In the genomic region with DNA sequence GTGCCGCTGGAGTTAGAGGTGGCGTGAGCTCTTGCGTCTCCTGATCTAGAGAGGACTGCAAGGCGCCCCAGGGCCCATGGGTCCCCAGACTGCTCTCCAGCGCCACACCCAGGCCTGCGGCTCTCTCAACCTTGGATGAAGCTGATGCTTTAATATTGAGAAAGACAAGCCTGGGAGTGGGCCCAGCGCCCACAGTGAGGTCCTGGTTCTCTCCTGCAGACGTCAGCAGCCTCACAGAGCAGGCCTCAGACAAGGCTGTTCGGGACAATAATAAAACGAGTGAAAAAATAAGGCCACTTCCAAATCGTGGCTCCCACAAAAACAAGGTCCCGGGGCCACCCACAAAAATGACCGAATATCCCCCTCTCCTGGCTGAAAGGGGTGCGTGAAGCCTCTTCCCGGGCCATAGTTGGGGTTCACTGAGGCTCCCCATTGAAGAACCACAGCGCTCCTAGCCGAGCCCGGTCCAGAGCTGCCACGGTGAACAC, we compare ENCODE assay signal across 11 cellular contexts. TPM values are rescaled to one million over a fixed set of nuclear protein-coding genes. Genes with fewer than 3 reads are reported as not detected.
DNase-seq lines count a peak whose midpoint lies in the region; ATAC-seq and TF ChIP-seq lines count a peak whose summit lies in the region.
"Had no signal": no experiment of that assay in that cellular context is flagged by ENCODE, and none has a peak within 500 bp of the region (broad histone marks: within the 10 kb centered on the region; RNA-seq: fewer than 3 reads in every experiment).

No MANE protein-coding gene starts in this region.

- 66 to 68% methylated on average over 18 to 19 of the region's 19 CpGs for WGBS in GM23248 (ENCODE audit: low coverage in 1 of 2, low lambda C conversion rate in 2 of 2, missing lambda C conversion rate in 2 of 2), 2 experiments

- peak in 4 of 5 donors; percentile 15 to 56 (median 16) for DNase-seq in CD8-positive, alpha-beta memory T cell
- DNase-seq in HFFc6 (no peak), WERI-Rb-1 (peak; percentile 71), iPS-NIHi7 (ENCODE audit: extremely low spot score) (peak; percentile 52), GM23248 (no peak), GOT3 (lab: John Stamatoyannopoulos, UW) (no peak), NCI-H524 (lab: John Stamatoyannopoulos, UW) (no peak)

- no peaks in the 10 kb centered on the region for H3K9me3 Mint-ChIP-seq in CD8-positive, alpha-beta memory T cell
- H3K9me3 Mint-ChIP-seq in HFFc6 = no peaks in the 10 kb centered on the region
- H3K9me3 Mint-ChIP-seq: activated naive CD4-positive, alpha-beta T cell treated with anti-CD3 and anti-CD28 coated beads, Interleukin-2, amount 50 U/mL, for 24 hours had no signal

- no peaks in the 10 kb centered on the region for H3F3A ChIP-seq in GM23248 (ENCODE audit: insufficient read depth)

- no peaks in the 10 kb centered on the region for H3K79me2 ChIP-seq in GM23248 (ENCODE audit: insufficient read depth)

- H3K36me3 Mint-ChIP-seq in CD8-positive, alpha-beta memory T cell = no peaks in the 10 kb centered on the region
- H3K36me3 Mint-ChIP-seq in HFFc6 (ENCODE audit: low read depth) = no peaks in the 10 kb centered on the region
- H3K36me3 Mint-ChIP-seq: activated naive CD4-positive, alpha-beta T cell treated with anti-CD3 and anti-CD28 coated beads, Interleukin-2, amount 50 U/mL, for 24 hours had no signal

- POLR2A ChIA-PET in CD8-positive, alpha-beta memory T cell (lab: Charles Lee) = no interaction called here

- TF ChIP-seq CTCF in HFFc6 (IDR thresholded peaks at IDR 0.05) (peak; percentile 50; the same call in 1 of the 2 replicates), WERI-Rb-1 (IDR thresholded peaks at IDR 0.05; ENCODE audit: low read depth, low read length) (peak; percentile 59)

- H3K36me3 ChIP-seq in CD8-positive, alpha-beta memory T cell (ENCODE audit: insufficient read depth, low read length) = no peaks in the 10 kb centered on the region
- H3K36me3 ChIP-seq in WERI-Rb-1 (no peaks in the 10 kb centered on the region), GM23248 (ENCODE audit: low read depth) (no peaks in the 10 kb centered on the region)

- H3K27ac Mint-ChIP-seq in CD8-positive, alpha-beta memory T cell = no peak overlapping the region
- no peak overlapping the region for H3K27ac Mint-ChIP-seq in HFFc6
- H3K27ac Mint-ChIP-seq: activated naive CD4-positive, alpha-beta T cell treated with anti-CD3 and anti-CD28 coated beads, Interleukin-2, amount 50 U/mL, for 24 hours had no signal

- ATAC-seq in GM21423 (IDR thresholded peaks at IDR 0.05; ENCODE audit: unreplicated experiment) = no peak

- H3K9me3 ChIP-seq in CD8-positive, alpha-beta memory T cell (ENCODE audit: low read length) = no peaks in the 10 kb centered on the region
- H3K9me3 ChIP-seq in WERI-Rb-1 (ENCODE audit: severe bottlenecking) = no peaks in the 10 kb centered on the region
- no peaks in the 10 kb centered on the region for H3K9me3 ChIP-seq in GM23248 (ENCODE audit: low read depth)

- H3K4me1 ChIP-seq in CD8-positive, alpha-beta memory T cell (ENCODE audit: insufficient read depth, low read length) = no peaks in the 10 kb centered on the region
- H3K4me1 ChIP-seq in GM23248 (ENCODE audit: insufficient read depth) = no peaks in the 10 kb centered on the region

- H4K20me1 ChIP-seq in GM23248 (ENCODE audit: insufficient read depth) = no peaks in the 10 kb centered on the region

- H3K4me3 Mint-ChIP-seq in CD8-positive, alpha-beta memory T cell = no peak overlapping the region
- H3K4me3 Mint-ChIP-seq in HFFc6 = no peak overlapping the region
- H3K4me3 Mint-ChIP-seq: activated naive CD4-positive, alpha-beta T cell treated with anti-CD3 and anti-CD28 coated beads, Interleukin-2, amount 50 U/mL, for 24 hours had no signal

- no peaks in the 10 kb centered on the region for H3K4me1 Mint-ChIP-seq in CD8-positive, alpha-beta memory T cell
- no peaks in the 10 kb centered on the region for H3K4me1 Mint-ChIP-seq in HFFc6 (ENCODE audit: low read depth)
- H3K4me1 Mint-ChIP-seq: activated naive CD4-positive, alpha-beta T cell treated with anti-CD3 and anti-CD28 coated beads, Interleukin-2, amount 50 U/mL, for 24 hours had no signal

- no peak overlapping the region for H3K4me3 ChIP-seq in CD8-positive, alpha-beta memory T cell (ENCODE audit: low read length)
- no peak overlapping the region for H3K4me3 ChIP-seq in WERI-Rb-1 (ENCODE audit: low read depth, low read length)
- no peak overlapping the region for H3K4me3 ChIP-seq in GM23248

- no peak overlapping the region for H3K9ac ChIP-seq in GM23248

- CTCF ChIA-PET in CD8-positive, alpha-beta memory T cell (lab: Charles Lee) = interaction anchor here (1.3 to 1.6 kb wide), 2 partner anchors 9 to 30 kb away, joined by 3 to 7 read pairs; no protein-coding TSS in a partner anchor

- H3K4me2 ChIP-seq in GM23248 (ENCODE audit: unreplicated experiment) = no peak overlapping the region

- in situ Hi-C loops in GM23248 (cut with MboI) = no loop called here

- no peak overlapping the region for H2AFZ ChIP-seq in GM23248

- no peaks in the 10 kb centered on the region for H3K27me3 ChIP-seq in CD8-positive, alpha-beta memory T cell (ENCODE audit: insufficient read depth, low read length, poor library complexity, severe bottlenecking)
- H3K27me3 ChIP-seq in WERI-Rb-1 (ENCODE audit: insufficient read depth, low read depth, severe bottlenecking) (no peaks in the 10 kb centered on the region), GM23248 (replicated peaks; ENCODE audit: insufficient read depth) (peaks cover 4% of the 10 kb centered on the region; the same call in 1 of the 2 replicates)

- H3K9me2 ChIP-seq in GM23248 (ENCODE audit: insufficient read depth) = no peaks in the 10 kb centered on the region

- H3K27ac ChIP-seq in CD8-positive, alpha-beta memory T cell (ENCODE audit: low read depth, low read length) = no peak overlapping the region
- H3K27ac ChIP-seq in WERI-Rb-1 (no peak overlapping the region), GM23248 (no peak overlapping the region)

- H3K27me3 Mint-ChIP-seq in CD8-positive, alpha-beta memory T cell = no peaks in the 10 kb centered on the region
- H3K27me3 Mint-ChIP-seq in HFFc6 (ENCODE audit: insufficient read depth) = peaks cover 5% of the 10 kb centered on the region
- H3K27me3 Mint-ChIP-seq: activated naive CD4-positive, alpha-beta T cell treated with anti-CD3 and anti-CD28 coated beads, Interleukin-2, amount 50 U/mL, for 24 hours had no signal

RNA-seq across cellular contexts. Expression of a gene that starts 6.0 kb away (rescaled TPM):
- total RNA-seq in CD8-positive, alpha-beta memory T cell = not detected
- polyA plus RNA-seq in CD8-positive, alpha-beta memory T cell = not detected
- total RNA-seq in HFFc6 (2021; fragmentation: NEBNext Ultra II Directional; extraction: Animal tissue kit (Norgen Biotek cat#: 25700)) = not detected
- not detected in 2 replicates for total RNA-seq in GM23248 (2014; rRNA removed; shearing (Covaris generic))
- polyA plus RNA-seq in GM23248 (2016; fragmentation: Nextera tagmentation; extraction: Ambion mirVana) = not detected in 2 replicates
- total RNA-seq: lung microvascular endothelial cell, temporal lobe had no signal

RNA-seq across cellular contexts. Expression of a gene that starts 18.0 kb away (rescaled TPM):
- total RNA-seq in CD8-positive, alpha-beta memory T cell = not detected
- polyA plus RNA-seq in CD8-positive, alpha-beta memory T cell = 0.22 TPM
- total RNA-seq in HFFc6 (2021; fragmentation: NEBNext Ultra II Directional; extraction: Animal tissue kit (Norgen Biotek cat#: 25700)) = under 1 TPM in 2 of 6 experiments, not detected in 4; 0.05 to 0.12 TPM
- not detected in 2 replicates for total RNA-seq in GM23248 (2014; rRNA removed; shearing (Covaris generic))
- polyA plus RNA-seq in GM23248 (2016; fragmentation: Nextera tagmentation; extraction: Ambion mirVana) = not detected in 2 replicates
- total RNA-seq: lung microvascular endothelial cell had no signal

RNA-seq across cellular contexts. Expression of a gene that starts 27.0 kb away (rescaled TPM):
- 1 to 10 TPM; 1.3 to 1.6 TPM for total RNA-seq in CD8-positive, alpha-beta memory T cell
- 2.3 TPM for polyA plus RNA-seq in CD8-positive, alpha-beta memory T cell
- under 1 TPM; 0.07 to 0.47 (median 0.33) TPM for total RNA-seq in HFFc6 (2021; fragmentation: NEBNext Ultra II Directional; extraction: Animal tissue kit (Norgen Biotek cat#: 25700))
- total RNA-seq in GM23248 (2014; rRNA removed; shearing (Covaris generic)) = under 0.01 and 0.25 TPM in 2 replicates
- polyA plus RNA-seq in GM23248 (2016; fragmentation: Nextera tagmentation; extraction: Ambion mirVana) = not detected in 2 replicates

RNA-seq across cellular contexts. Expression of a gene that starts 32.2 kb away (rescaled TPM):
- total RNA-seq in CD8-positive, alpha-beta memory T cell = 100 to 1,000 TPM; 122 to 129 TPM
- 105 TPM for polyA plus RNA-seq in CD8-positive, alpha-beta memory T cell
- total RNA-seq in HFFc6 (2021; fragmentation: NEBNext Ultra II Directional; extraction: Animal tissue kit (Norgen Biotek cat#: 25700)) = 100 to 1,000 TPM; 100 to 123 (median 107) TPM
- total RNA-seq in GM23248 (2014; rRNA removed; shearing (Covaris generic)) = 239 and 270 TPM in 2 replicates
- 199 and 213 TPM in 2 replicates for polyA plus RNA-seq in GM23248 (2016; fragmentation: Nextera tagmentation; extraction: Ambion mirVana)

Comparison
In these comparisons a context has a peak if more than half of its experiments do, and no peak if none do; other contexts are left out.
1. DNase-seq: peak in CD8-positive, alpha-beta memory T cell (4 of 5), WERI-Rb-1 (single experiment) and iPS-NIHi7 (single experiment); none in HFFc6 (single experiment), GM23248 (single experiment), GOT3 (single experiment) and NCI-H524 (0 of 2).